Comparison of ENCODE assay signal across 16 cellular contexts in the genomic region with DNA sequence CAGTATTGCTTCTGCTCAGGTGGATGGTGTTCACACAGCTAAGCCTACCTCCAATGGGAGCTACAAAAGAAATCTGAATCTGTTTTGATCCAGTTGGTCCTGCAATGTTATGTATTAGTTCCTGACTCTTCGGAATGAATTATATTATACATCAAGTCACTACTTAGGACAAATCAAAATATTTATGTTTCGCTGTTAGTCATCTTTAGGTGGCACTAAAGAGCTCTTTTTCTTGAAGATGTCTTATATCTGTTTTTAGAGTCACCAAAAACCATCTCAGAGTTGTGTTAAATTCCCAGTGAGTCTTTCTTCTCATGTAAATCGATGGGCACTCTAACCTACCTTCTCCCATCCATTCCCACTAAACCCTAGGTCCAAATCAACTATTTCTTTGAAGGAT. TPM values are rescaled to one million over a fixed set of nuclear protein-coding genes. Genes with fewer than 3 reads are reported as not detected.
DNase-seq lines count a peak whose midpoint lies in the region; ATAC-seq and TF ChIP-seq lines count a peak whose summit lies in the region.
"Had no signal": no experiment of that assay in that cellular context is flagged by ENCODE, and none has a peak within 500 bp of the region (broad histone marks: within the 10 kb centered on the region; RNA-seq: fewer than 3 reads in every experiment).

No MANE protein-coding gene starts in this region.

- H3K36me3 ChIP-seq in mammary epithelial cell (ENCODE audit: insufficient read depth, low read length) (no peaks in the 10 kb centered on the region), MG63 (peaks cover 3% of the 10 kb centered on the region), thyroid gland (no peaks in the 10 kb centered on the region)
- H3K36me3 ChIP-seq: colonic mucosa, gastrocnemius medialis, HAP-1 had no signal

- H3K36me3 Mint-ChIP-seq in MCF 10A (ENCODE audit: insufficient read depth, unreplicated experiment) = no peaks in the 10 kb centered on the region
- H3K36me3 Mint-ChIP-seq in central memory CD8-positive, alpha-beta T cell (ENCODE audit: insufficient read depth) = no peaks in the 10 kb centered on the region
- H3K36me3 Mint-ChIP-seq: activated CD4-positive, alpha-beta memory T cell treated with anti-CD3 and anti-CD28 coated beads for 36 hours had no signal

- BruUV-seq in MCF 10A (replicated peaks; lab: Mats Ljungman, UMichigan) (no TSS peak), mammary epithelial cell (replicated peaks; lab: Mats Ljungman, UMichigan) (no TSS peak)

- ATAC-seq in central memory CD8-positive, alpha-beta T cell (replicated peaks; ENCODE audit: extremely low read depth, poor library complexity, severe bottlenecking) = no peak
- no peak for ATAC-seq in GM18519 (IDR thresholded peaks at IDR 0.05; ENCODE audit: low FRiP score, unreplicated experiment)
- ATAC-seq: gastrocnemius medialis had no signal

- H3K9ac ChIP-seq in mammary epithelial cell (ENCODE audit: insufficient read depth, low read length) = no peak overlapping the region

- dilution Hi-C loops in mammary epithelial cell (cut with HindIII; ENCODE audit: low sequenced_read_pairs) = loop anchor here (25.0 kb wide), 1 partner anchor 375 kb away; no protein-coding TSS in a partner anchor

- POLR2A ChIA-PET in MCF 10A (lab: Yijun Ruan, JAX) = interaction anchor here (0.8 kb wide), 1 partner anchor 11 kb away, joined by 4 read pairs; no protein-coding TSS in a partner anchor

- no peaks in the 10 kb centered on the region for H3K9me3 ChIP-seq in mammary epithelial cell (replicated peaks; ENCODE audit: insufficient read depth, low read length)
- no peaks in the 10 kb centered on the region for H3K9me3 ChIP-seq in MG63
- no peaks in the 10 kb centered on the region for H3K9me3 ChIP-seq in thyroid gland
- H3K9me3 ChIP-seq: colonic mucosa, gastrocnemius medialis, HAP-1 had no signal

- H3K4me3 ChIP-seq in mammary epithelial cell (replicated peaks in 1 of 3; ENCODE audit: insufficient read depth in 1 of 3, low read depth in 2 of 3, low read length in 3 of 3) = no peak overlapping the region
- peak overlapping the region; percentile 79 for H3K4me3 ChIP-seq in MG63
- H3K4me3 ChIP-seq in thyroid gland (replicated peaks in 1 of 3) = no peak overlapping the region
- H3K4me3 ChIP-seq: colonic mucosa, gastrocnemius medialis, HAP-1 had no signal

- H3K79me2 ChIP-seq in mammary epithelial cell (ENCODE audit: insufficient read depth, low read length) = no peaks in the 10 kb centered on the region

- H3K27me3 ChIP-seq in mammary epithelial cell (ENCODE audit: insufficient read depth, low read length) (peaks cover 24% of the 10 kb centered on the region), MG63 (no peaks in the 10 kb centered on the region), thyroid gland (peaks cover 22% of the 10 kb centered on the region)

- H3K4me1 Mint-ChIP-seq in MCF 10A (ENCODE audit: insufficient read depth, unreplicated experiment) = peaks cover 10% of the 10 kb centered on the region
- peaks cover 8% of the 10 kb centered on the region for H3K4me1 Mint-ChIP-seq in central memory CD8-positive, alpha-beta T cell

- TF ChIP-seq POLR2A in thyroid gland (IDR thresholded peaks at IDR 0.05) = no peak

- H3K27ac ChIP-seq in mammary epithelial cell (ENCODE audit: insufficient read depth, low read depth, low read length) (no peak overlapping the region), thyroid gland (no peak overlapping the region)
- H3K27ac ChIP-seq: colonic mucosa, gastrocnemius medialis had no signal

- no peak overlapping the region for H3K27ac Mint-ChIP-seq in MCF 10A (ENCODE audit: low read depth, unreplicated experiment)
- no peak overlapping the region for H3K27ac Mint-ChIP-seq in central memory CD8-positive, alpha-beta T cell (ENCODE audit: low read depth)
- H3K27ac Mint-ChIP-seq: activated CD4-positive, alpha-beta memory T cell treated with anti-CD3 and anti-CD28 coated beads for 36 hours had no signal

- H2AFZ ChIP-seq in mammary epithelial cell (ENCODE audit: low read depth, low read length) = no peak overlapping the region

- intact Hi-C loops in MCF 10A (cut with micrococcal nuclease) = loop anchor here (1.0 kb wide), 1 partner anchor 579 kb away; no protein-coding TSS in a partner anchor
- intact Hi-C loops in mammary epithelial cell (cut with micrococcal nuclease) = loop anchor here (10.0 kb wide), 1 partner anchor 1027 kb away; no protein-coding TSS in a partner anchor
- intact Hi-C loops in thyroid gland (cut with DNase I) = no loop called here

- DNase-seq in MCF 10A (ENCODE audit: unreplicated experiment) (peak; percentile 17), mammary epithelial cell (no peak), MG63 (no peak), superior temporal gyrus (ENCODE audit: extremely low spot score) (peak; percentile 48), NOMO-1 (lab: John Stamatoyannopoulos, UW; ENCODE audit: unreplicated experiment in 2 of 2) (no peak), thyroid gland (no peak)
- DNase-seq in central memory CD8-positive, alpha-beta T cell (ENCODE audit: low spot score in 2 of 2) = no peak
- DNase-seq: activated CD4-positive, alpha-beta memory T cell treated with anti-CD3 and anti-CD28 coated beads for 36 hours; colonic mucosa; gastrocnemius medialis; kidney glomerular epithelial cell; naive B cell; NCI-H2081 treated with DMSO at 0.1 percent for 48 hours had no signal

- H4K20me1 ChIP-seq in mammary epithelial cell (ENCODE audit: insufficient read depth, low read length) = no peaks in the 10 kb centered on the region

- no peak for TF ChIP-seq CTCF in MCF 10A (IDR thresholded peaks at IDR 0.05; ENCODE audit: unreplicated experiment)
- TF ChIP-seq CTCF in mammary epithelial cell (conservative IDR thresholded peaks at IDR 0.05 in 1 of 2, IDR thresholded peaks at IDR 0.05 in 1 of 2; ENCODE audit: extremely low read depth in 1 of 2, insufficient read depth in 1 of 2, low read depth in 1 of 2, low read length in 2 of 2) = no peak
- no peak for TF ChIP-seq CTCF in thyroid gland (IDR thresholded peaks at IDR 0.05)

- no peak overlapping the region for H3K4me3 Mint-ChIP-seq in MCF 10A (ENCODE audit: unreplicated experiment)
- peak overlapping the region; percentile 9 for H3K4me3 Mint-ChIP-seq in central memory CD8-positive, alpha-beta T cell
- H3K4me3 Mint-ChIP-seq: activated CD4-positive, alpha-beta memory T cell treated with anti-CD3 and anti-CD28 coated beads for 36 hours had no signal

- 73% methylated on average over 3 of the region's 3 CpGs for WGBS in mammary epithelial cell (ENCODE audit: low coverage, missing lambda C conversion rate)
- WGBS in thyroid gland, 2 donors = 88 to 90% methylated on average over 3 of the region's 3 CpGs

- H3K4me2 ChIP-seq in mammary epithelial cell (ENCODE audit: insufficient read depth, low read depth, low read length) = no peak overlapping the region

- H3K27me3 Mint-ChIP-seq in MCF 10A (ENCODE audit: insufficient read depth, unreplicated experiment) = peaks cover 41% of the 10 kb centered on the region
- H3K27me3 Mint-ChIP-seq in central memory CD8-positive, alpha-beta T cell = peaks cover 80% of the 10 kb centered on the region

- no peaks in the 10 kb centered on the region for H3K9me3 Mint-ChIP-seq in MCF 10A (ENCODE audit: unreplicated experiment)
- no peaks in the 10 kb centered on the region for H3K9me3 Mint-ChIP-seq in central memory CD8-positive, alpha-beta T cell
- H3K9me3 Mint-ChIP-seq: activated CD4-positive, alpha-beta memory T cell treated with anti-CD3 and anti-CD28 coated beads for 36 hours had no signal

- CTCF ChIA-PET in MCF 10A (lab: Yijun Ruan, JAX) = interaction anchor here (0.5 to 2.6 kb wide), 6 partner anchors 12 to 610 kb away, joined by 3 to 12 read pairs (median 4); no protein-coding TSS in a partner anchor
- CTCF ChIA-PET in mammary epithelial cell (lab: Charles Lee; ENCODE audit: low non-redundant PET) = no interaction called here

- in situ Hi-C loops in mammary epithelial cell (cut with MboI; ENCODE audit: low sequenced_read_pairs in 2 of 2) = no loop called here

- H3K4me1 ChIP-seq in mammary epithelial cell (ENCODE audit: insufficient read depth, low read length) (peaks cover 20% of the 10 kb centered on the region), thyroid gland (peaks cover 3 to 14% of the 10 kb centered on the region in 2 donors)
- H3K4me1 ChIP-seq: HAP-1 had no signal

RNA-seq across cellular contexts. Expression of a gene that starts 2.2 kb away (rescaled TPM):
- total RNA-seq in MCF 10A (2022) (49.2 and 62.6 TPM in 2 replicates), mammary epithelial cell (under 1 TPM; 0.17 to 0.42 TPM), thyroid gland (under 1 TPM in 3 of 4 donors, not detected in 1; 0.13 to 0.93 (median 0.42) TPM)
- 5.7 TPM for polyA plus RNA-seq in mammary epithelial cell
- 0.88 TPM for polyA minus RNA-seq in mammary epithelial cell
- total RNA-seq in MG63 (2014; rRNA removed; shearing (Covaris generic); ENCODE audit: low replicate concordance) = 84.8 and 88.7 TPM in 2 replicates
- total RNA-seq: activated CD4-positive, alpha-beta memory T cell treated with anti-CD3 and anti-CD28 coated beads for 36 hours; T-helper 2 cell treated with Interferon-gamma antibody and Interleukin-4, amounts not matched to agents 100 ng/mL and 5 ng/mL, for 36 hours had no signal

Comparison
In these comparisons a context has a peak if more than half of its experiments do, and no peak if none do; other contexts are left out.
1. DNase-seq: peak in MCF 10A (single experiment) and superior temporal gyrus (single experiment); none in mammary epithelial cell (single experiment), MG63 (single experiment), central memory CD8-positive, alpha-beta T cell (0 of 2), NOMO-1 (0 of 2) and thyroid gland (0 of 2).
2. RNA of a gene that starts 2.2 kb away (total RNA-seq): 84.8 to 88.7 TPM in MG63 and 49.2 to 62.6 TPM in MCF 10A; 0.17 to 0.42 TPM in mammary epithelial cell and 0.13 to 0.93 TPM in thyroid gland; every median in the first group is over 10 times any median in the second.